Comparison of ENCODE assay signal across 1 cellular context in genomic region chr17:22490399-22490798, GRCh38.
TF ChIP-seq lines count a peak whose summit lies in the region.

No MANE protein-coding gene starts in this region.

TF ChIP-seq in GM23338, 12 proteins besides CTCF, POLR2A, EP300 and RAD21 (continued from another document):
- TF ChIP-seq, protein P1, sequence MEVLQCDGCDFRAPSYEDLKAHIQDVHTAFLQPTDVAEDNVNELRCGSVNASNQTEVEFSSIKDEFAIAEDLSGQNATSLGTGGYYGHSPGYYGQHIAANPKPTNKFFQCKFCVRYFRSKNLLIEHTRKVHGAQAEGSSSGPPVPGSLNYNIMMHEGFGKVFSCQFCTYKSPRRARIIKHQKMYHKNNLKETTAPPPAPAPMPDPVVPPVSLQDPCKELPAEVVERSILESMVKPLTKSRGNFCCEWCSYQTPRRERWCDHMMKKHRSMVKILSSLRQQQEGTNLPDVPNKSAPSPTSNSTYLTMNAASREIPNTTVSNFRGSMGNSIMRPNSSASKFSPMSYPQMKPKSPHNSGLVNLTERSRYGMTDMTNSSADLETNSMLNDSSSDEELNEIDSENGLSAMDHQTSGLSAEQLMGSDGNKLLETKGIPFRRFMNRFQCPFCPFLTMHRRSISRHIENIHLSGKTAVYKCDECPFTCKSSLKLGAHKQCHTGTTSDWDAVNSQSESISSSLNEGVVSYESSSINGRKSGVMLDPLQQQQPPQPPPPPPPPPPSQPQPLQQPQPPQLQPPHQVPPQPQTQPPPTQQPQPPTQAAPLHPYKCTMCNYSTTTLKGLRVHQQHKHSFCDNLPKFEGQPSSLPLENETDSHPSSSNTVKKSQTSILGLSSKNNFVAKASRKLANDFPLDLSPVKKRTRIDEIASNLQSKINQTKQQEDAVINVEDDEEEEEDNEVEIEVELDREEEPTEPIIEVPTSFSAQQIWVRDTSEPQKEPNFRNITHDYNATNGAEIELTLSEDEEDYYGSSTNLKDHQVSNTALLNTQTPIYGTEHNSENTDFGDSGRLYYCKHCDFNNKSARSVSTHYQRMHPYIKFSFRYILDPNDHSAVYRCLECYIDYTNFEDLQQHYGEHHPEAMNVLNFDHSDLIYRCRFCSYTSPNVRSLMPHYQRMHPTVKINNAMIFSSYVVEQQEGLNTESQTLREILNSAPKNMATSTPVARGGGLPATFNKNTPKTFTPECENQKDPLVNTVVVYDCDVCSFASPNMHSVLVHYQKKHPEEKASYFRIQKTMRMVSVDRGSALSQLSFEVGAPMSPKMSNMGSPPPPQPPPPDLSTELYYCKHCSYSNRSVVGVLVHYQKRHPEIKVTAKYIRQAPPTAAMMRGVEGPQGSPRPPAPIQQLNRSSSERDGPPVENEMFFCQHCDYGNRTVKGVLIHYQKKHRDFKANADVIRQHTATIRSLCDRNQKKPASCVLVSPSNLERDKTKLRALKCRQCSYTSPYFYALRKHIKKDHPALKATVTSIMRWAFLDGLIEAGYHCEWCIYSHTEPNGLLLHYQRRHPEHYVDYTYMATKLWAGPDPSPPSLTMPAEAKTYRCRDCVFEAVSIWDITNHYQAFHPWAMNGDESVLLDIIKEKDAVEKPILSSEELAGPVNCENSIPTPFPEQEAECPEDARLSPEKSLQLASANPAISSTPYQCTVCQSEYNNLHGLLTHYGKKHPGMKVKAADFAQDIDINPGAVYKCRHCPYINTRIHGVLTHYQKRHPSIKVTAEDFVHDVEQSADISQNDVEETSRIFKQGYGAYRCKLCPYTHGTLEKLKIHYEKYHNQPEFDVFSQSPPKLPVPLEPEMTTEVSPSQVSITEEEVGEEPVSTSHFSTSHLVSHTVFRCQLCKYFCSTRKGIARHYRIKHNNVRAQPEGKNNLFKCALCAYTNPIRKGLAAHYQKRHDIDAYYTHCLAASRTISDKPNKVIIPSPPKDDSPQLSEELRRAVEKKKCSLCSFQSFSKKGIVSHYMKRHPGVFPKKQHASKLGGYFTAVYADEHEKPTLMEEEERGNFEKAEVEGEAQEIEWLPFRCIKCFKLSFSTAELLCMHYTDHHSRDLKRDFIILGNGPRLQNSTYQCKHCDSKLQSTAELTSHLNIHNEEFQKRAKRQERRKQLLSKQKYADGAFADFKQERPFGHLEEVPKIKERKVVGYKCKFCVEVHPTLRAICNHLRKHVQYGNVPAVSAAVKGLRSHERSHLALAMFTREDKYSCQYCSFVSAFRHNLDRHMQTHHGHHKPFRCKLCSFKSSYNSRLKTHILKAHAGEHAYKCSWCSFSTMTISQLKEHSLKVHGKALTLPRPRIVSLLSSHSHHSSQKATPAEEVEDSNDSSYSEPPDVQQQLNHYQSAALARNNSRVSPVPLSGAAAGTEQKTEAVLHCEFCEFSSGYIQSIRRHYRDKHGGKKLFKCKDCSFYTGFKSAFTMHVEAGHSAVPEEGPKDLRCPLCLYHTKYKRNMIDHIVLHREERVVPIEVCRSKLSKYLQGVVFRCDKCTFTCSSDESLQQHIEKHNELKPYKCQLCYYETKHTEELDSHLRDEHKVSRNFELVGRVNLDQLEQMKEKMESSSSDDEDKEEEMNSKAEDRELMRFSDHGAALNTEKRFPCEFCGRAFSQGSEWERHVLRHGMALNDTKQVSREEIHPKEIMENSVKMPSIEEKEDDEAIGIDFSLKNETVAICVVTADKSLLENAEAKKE (CRISPR knock-in tag; IDR thresholded peaks at IDR 0.05) = no peak
- no peak for TF ChIP-seq ZNF114 (CRISPR knock-in tag; IDR thresholded peaks at IDR 0.05)
- TF ChIP-seq, protein P2, sequence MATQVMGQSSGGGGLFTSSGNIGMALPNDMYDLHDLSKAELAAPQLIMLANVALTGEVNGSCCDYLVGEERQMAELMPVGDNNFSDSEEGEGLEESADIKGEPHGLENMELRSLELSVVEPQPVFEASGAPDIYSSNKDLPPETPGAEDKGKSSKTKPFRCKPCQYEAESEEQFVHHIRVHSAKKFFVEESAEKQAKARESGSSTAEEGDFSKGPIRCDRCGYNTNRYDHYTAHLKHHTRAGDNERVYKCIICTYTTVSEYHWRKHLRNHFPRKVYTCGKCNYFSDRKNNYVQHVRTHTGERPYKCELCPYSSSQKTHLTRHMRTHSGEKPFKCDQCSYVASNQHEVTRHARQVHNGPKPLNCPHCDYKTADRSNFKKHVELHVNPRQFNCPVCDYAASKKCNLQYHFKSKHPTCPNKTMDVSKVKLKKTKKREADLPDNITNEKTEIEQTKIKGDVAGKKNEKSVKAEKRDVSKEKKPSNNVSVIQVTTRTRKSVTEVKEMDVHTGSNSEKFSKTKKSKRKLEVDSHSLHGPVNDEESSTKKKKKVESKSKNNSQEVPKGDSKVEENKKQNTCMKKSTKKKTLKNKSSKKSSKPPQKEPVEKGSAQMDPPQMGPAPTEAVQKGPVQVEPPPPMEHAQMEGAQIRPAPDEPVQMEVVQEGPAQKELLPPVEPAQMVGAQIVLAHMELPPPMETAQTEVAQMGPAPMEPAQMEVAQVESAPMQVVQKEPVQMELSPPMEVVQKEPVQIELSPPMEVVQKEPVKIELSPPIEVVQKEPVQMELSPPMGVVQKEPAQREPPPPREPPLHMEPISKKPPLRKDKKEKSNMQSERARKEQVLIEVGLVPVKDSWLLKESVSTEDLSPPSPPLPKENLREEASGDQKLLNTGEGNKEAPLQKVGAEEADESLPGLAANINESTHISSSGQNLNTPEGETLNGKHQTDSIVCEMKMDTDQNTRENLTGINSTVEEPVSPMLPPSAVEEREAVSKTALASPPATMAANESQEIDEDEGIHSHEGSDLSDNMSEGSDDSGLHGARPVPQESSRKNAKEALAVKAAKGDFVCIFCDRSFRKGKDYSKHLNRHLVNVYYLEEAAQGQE (IDR thresholded peaks at IDR 0.05; ENCODE audit: unreplicated experiment) = no peak
- no peak for TF ChIP-seq NANOG (IDR thresholded peaks at IDR 0.05; ENCODE audit: borderline replicate concordance)
- no peak for TF ChIP-seq ZNF331 (CRISPR knock-in tag; IDR thresholded peaks at IDR 0.05; ENCODE audit: low read depth)
- no peak for TF ChIP-seq STAT1 (IDR thresholded peaks at IDR 0.05; ENCODE audit: unreplicated experiment)
